8 cellular contexts compared by ENCODE assay signal in genomic region chr3:8416965-8417364, GRCh38.
DNase-seq lines count a peak whose midpoint lies in the region; ATAC-seq, FAIRE-seq and TF ChIP-seq lines count a peak whose summit lies in the region.

No MANE protein-coding gene starts in this region.

- H2AFZ ChIP-seq in GM12878 (ENCODE audit: control insufficient read depth, low read depth, low read length) = no peak overlapping the region

- TF ChIP-seq POLR2A in GM12878 (IDR thresholded peaks at IDR 0.05; ENCODE audit: low read depth, low read length) = no peak

- 67% methylated on average over 3 of the region's 4 CpGs for WGBS in GM12878 (ENCODE audit: insufficient coverage, insufficient replicate concordance, low lambda C conversion rate, missing lambda C conversion rate)

- BruUV-seq in GM12878 (replicated peaks; lab: Mats Ljungman, UMichigan) = no TSS peak

- no peak for TF ChIP-seq EP300 in GM12878 (IDR thresholded peaks at IDR 0.05; ENCODE audit: borderline replicate concordance in 1 of 2, control insufficient read depth in 1 of 2, low read depth in 2 of 2, low read length in 2 of 2)

- H3K9ac ChIP-seq in GM12878 (ENCODE audit: control insufficient read depth, insufficient read depth, low read length) = no peak overlapping the region
- H3K9ac ChIP-seq in mucosa of stomach (ENCODE audit: low read length) = peak overlapping the region; percentile 20

- no peak overlapping the region for H3K27ac ChIP-seq in GM12878 (ENCODE audit: control insufficient read depth, insufficient read depth)

- CTCF ChIA-PET in GM12878 (lab: Yijun Ruan, JAX) = interaction anchor here (0.6 to 7.0 kb wide), 50 partner anchors 8 to 1422 kb away, joined by 3 to 136 read pairs (median 4); no protein-coding TSS in a partner anchor

- no peaks in the 10 kb centered on the region for H3K9me3 ChIP-seq in GM12878 (replicated peaks; ENCODE audit: control insufficient read depth, insufficient read depth, low read length)
- no peaks in the 10 kb centered on the region for H3K9me3 ChIP-seq in mucosa of stomach (ENCODE audit: control insufficient read depth, low read length)

- intact Hi-C loops in GM12878 (cut with micrococcal nuclease; ENCODE audit: unreplicated experiment) = loop anchor here (1.0 kb wide), 1 partner anchor 93 kb away; no protein-coding TSS in a partner anchor

- TF ChIP-seq RAD21 in GM12878 (IDR thresholded peaks at IDR 0.05; ENCODE audit: insufficient read depth, low read depth, low read length) = no peak

- H4K20me1 ChIP-seq in GM12878 (ENCODE audit: control insufficient read depth, insufficient read depth) = no peaks in the 10 kb centered on the region

- in situ Hi-C loops in GM12878 (cut with MboI) = no loop called here

- peak; percentile 77 for ATAC-seq in GM12878

- no peak overlapping the region for H3K4me2 ChIP-seq in GM12878 (ENCODE audit: control insufficient read depth, insufficient read depth)

- H3K27me3 ChIP-seq in GM12878 (replicated peaks in 1 of 2; ENCODE audit: control insufficient read depth in 2 of 2, insufficient read depth in 2 of 2, low read length in 1 of 2) = no peaks in the 10 kb centered on the region
- H3K27me3 ChIP-seq in mucosa of stomach (ENCODE audit: control insufficient read depth, insufficient read depth, low read length) = no peaks in the 10 kb centered on the region

- DNase-seq in DMS53 (lab: John Stamatoyannopoulos, UW) (peak; percentile 2), DMS53 treated with DMSO at 0.1 percent for 48 hours (lab: John Stamatoyannopoulos, UW; ENCODE audit: unreplicated experiment) (no peak), HK-2 (ENCODE audit: unreplicated experiment) (peak; percentile 17), GM12878 (ENCODE audit: low read depth, low spot score) (no peak), NK-92 (lab: John Stamatoyannopoulos, UW; ENCODE audit: unreplicated experiment) (no peak), dedifferentiated amniotic fluid mesenchymal stem cell (ENCODE audit: extremely low spot score) (no peak), NOMO-1 treated with DMSO at 0.1 percent for 48 hours (lab: John Stamatoyannopoulos, UW; ENCODE audit: unreplicated experiment) (no peak)

- RAD21 ChIA-PET in GM12878 (lab: Charles Lee; ENCODE audit: unreplicated experiment) = interaction anchor here (0.5 to 6.4 kb wide), 7 partner anchors 8 to 179 kb away, joined by 3 to 94 read pairs (median 3); no protein-coding TSS in a partner anchor

- H3K4me3 ChIP-seq in GM12878 = no peak overlapping the region
- no peak overlapping the region for H3K4me3 ChIP-seq in mucosa of stomach (ENCODE audit: low read length)

- H3K4me1 ChIP-seq in GM12878 (ENCODE audit: control insufficient read depth, insufficient read depth, low read length) (no peaks in the 10 kb centered on the region), mucosa of stomach (ENCODE audit: control insufficient read depth, insufficient read depth, low read length) (no peaks in the 10 kb centered on the region)

- FAIRE-seq in GM12878 (lab: Jason Lieb, UNC) = no peak

- TF ChIP-seq CTCF in GM12878 (IDR thresholded peaks at IDR 0.05 in 2 of 3, conservative IDR thresholded peaks at IDR 0.05 in 1 of 3; ENCODE audit: control insufficient read depth in 2 of 3, extremely low read depth in 1 of 3, insufficient read depth in 1 of 3, low read depth in 3 of 3, low read length in 3 of 3) = no peak

- H3K36me3 ChIP-seq in GM12878 (ENCODE audit: control insufficient read depth in 2 of 2, insufficient read depth in 2 of 2, low read length in 1 of 2) (no peaks in the 10 kb centered on the region), mucosa of stomach (ENCODE audit: control insufficient read depth, insufficient read depth, low read length) (no peaks in the 10 kb centered on the region)

- SMC1A ChIA-PET in GM12878 (lab: Charles Lee; ENCODE audit: uncharacterized antibody, unreplicated experiment) = interaction anchor here (0.7 to 4.8 kb wide), 12 partner anchors 8 to 1272 kb away, joined by 3 to 74 read pairs (median 4); partner anchors contain the start of gene LMCD1

- POLR2A ChIA-PET in GM12878 (lab: Charles Lee) = interaction anchor here (0.7 to 1.4 kb wide), 2 partner anchors 92 to 96 kb away, joined by 3 read pairs; no protein-coding TSS in a partner anchor

- H3K79me2 ChIP-seq in GM12878 (ENCODE audit: control insufficient read depth, insufficient read depth, low read length) = no peaks in the 10 kb centered on the region

TF ChIP-seq in GM12878, 131 proteins besides CTCF, POLR2A, EP300 and RAD21:
- no peak for TF ChIP-seq HDAC2 (IDR thresholded peaks at IDR 0.05)
- TF ChIP-seq YBX1 (IDR thresholded peaks at IDR 0.05) = no peak
- no peak for TF ChIP-seq TBL1XR1 (IDR thresholded peaks at IDR 0.05; ENCODE audit: low read depth, low read length)
- TF ChIP-seq ZNF622 (IDR thresholded peaks at IDR 0.05) = no peak
TF ChIP-seq in GM12878: peak in this region for 0.

Comparison
In these comparisons a context has a peak if more than half of its experiments do, and no peak if none do; other contexts are left out.
1. DNase-seq: peak in DMS53 (single experiment) and HK-2 (single experiment); none in DMS53 treated with DMSO at 0.1 percent for 48 hours (single experiment), GM12878 (single experiment), NK-92 (single experiment), dedifferentiated amniotic fluid mesenchymal stem cell (single experiment) and NOMO-1 treated with DMSO at 0.1 percent for 48 hours (single experiment).